ENCODE assay signal across 1 cellular context in genomic region chr5:73280386-73280785, GRCh38.
TF ChIP-seq lines count a peak whose summit lies in the region.

No MANE protein-coding gene starts in this region.

TF ChIP-seq in HEK293, 187 proteins besides CTCF, POLR2A, EP300 and RAD21 (continued from another document):
- TF ChIP-seq ZNF449 (tag by site-specific recombination; IDR thresholded peaks at IDR 0.05) (no peak), ZFHX2 (tag by site-specific recombination; conservative IDR thresholded peaks at IDR 0.05) (no peak), GLIS2 (tag by site-specific recombination; IDR thresholded peaks at IDR 0.05) (no peak), ZNF747 (tag by site-specific recombination; IDR thresholded peaks at IDR 0.05) (no peak), ZNF23 (tag by site-specific recombination; IDR thresholded peaks at IDR 0.05; ENCODE audit: borderline replicate concordance) (no peak), ZBTB1 (tag by site-specific recombination; IDR thresholded peaks at IDR 0.05) (no peak), ZNF341 (tag by site-specific recombination; IDR thresholded peaks at IDR 0.05; ENCODE audit: low read depth) (no peak), PRDM6 (tag by site-specific recombination; IDR thresholded peaks at IDR 0.05) (no peak), ZNF560 (tag by site-specific recombination; IDR thresholded peaks at IDR 0.05; ENCODE audit: borderline replicate concordance) (no peak)
